Comparison of ENCODE assay signal across 8 cellular contexts in the genomic region with DNA sequence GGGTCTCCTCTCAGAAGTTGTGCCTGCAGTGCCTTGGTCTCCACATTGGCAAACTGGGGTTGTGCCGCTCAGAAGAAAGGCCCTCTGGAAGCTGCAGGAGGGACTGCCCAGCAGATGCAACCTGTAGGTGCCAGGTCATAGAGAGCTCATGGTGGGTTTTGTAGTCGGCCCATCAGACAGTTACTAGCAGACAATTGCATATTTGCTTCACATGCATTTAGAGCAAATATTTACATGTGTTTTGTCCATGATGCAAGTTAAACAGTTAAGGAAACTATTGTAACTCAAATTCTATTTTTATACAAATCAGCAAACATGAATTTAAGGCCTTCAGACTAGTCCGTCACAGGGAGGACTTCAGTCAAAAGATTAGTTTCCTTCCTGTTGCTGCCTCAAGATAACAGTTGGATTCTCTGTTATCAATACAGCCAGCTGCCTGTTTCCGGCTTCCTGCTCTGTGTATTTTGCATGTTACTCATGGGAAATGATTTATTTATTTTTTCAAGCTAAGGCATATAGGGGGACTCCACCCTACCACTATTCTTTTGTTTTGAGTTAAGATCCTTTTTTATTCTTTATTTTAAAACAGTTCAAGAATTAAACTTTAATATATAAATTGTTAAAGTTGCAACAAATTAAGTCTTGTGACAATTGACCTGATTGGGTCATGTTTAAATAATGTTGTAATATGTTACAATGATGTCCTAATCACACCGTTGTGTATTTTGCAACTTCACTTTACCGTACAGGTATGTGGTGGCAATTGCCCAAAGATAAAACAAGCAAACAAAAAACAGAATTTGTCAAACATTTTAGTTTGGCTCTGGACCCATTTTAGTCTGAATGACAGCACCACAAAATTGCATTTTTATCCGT.
DNase-seq lines count a peak whose midpoint lies in the region; ATAC-seq lines count a peak whose summit lies in the region.

No MANE protein-coding gene starts in this region.

- no peaks in the 10 kb centered on the region for H3K9me3 Mint-ChIP-seq in activated naive CD4-positive, alpha-beta T cell treated with anti-CD3 and anti-CD28 coated beads, Interleukin-2, amount 10 ng/mL, durations not matched to agents 7 days and 5 days

- no peaks in the 10 kb centered on the region for H3K27me3 Mint-ChIP-seq in activated naive CD4-positive, alpha-beta T cell treated with anti-CD3 and anti-CD28 coated beads, Interleukin-2, amount 10 ng/mL, durations not matched to agents 7 days and 5 days

- H3K4me3 Mint-ChIP-seq in activated naive CD4-positive, alpha-beta T cell treated with anti-CD3 and anti-CD28 coated beads, Interleukin-2, amount 10 ng/mL, durations not matched to agents 7 days and 5 days: peak overlapping the region; percentile 64

- CTCF ChIA-PET in activated naive CD4-positive, alpha-beta T cell treated with anti-CD3 and anti-CD28 coated beads, Interleukin-2, amount 10 ng/mL, durations not matched to agents 7 days and 5 days (lab: Charles Lee): interaction anchor here (0.9 to 1.9 kb wide), 2 partner anchors 16 to 66 kb away, joined by 4 to 5 read pairs; no protein-coding TSS in a partner anchor

- peak overlapping the region; percentile 97 for H3K27ac Mint-ChIP-seq in activated naive CD4-positive, alpha-beta T cell treated with anti-CD3 and anti-CD28 coated beads, Interleukin-2, amount 10 ng/mL, durations not matched to agents 7 days and 5 days

- ATAC-seq in GM18907 (IDR thresholded peaks at IDR 0.05; ENCODE audit: unreplicated experiment): peak; percentile 49
- peak; percentile 51 for ATAC-seq in HG03175 (IDR thresholded peaks at IDR 0.05; ENCODE audit: unreplicated experiment)
- peak; percentile 68 for ATAC-seq in left lobe of liver

- peak; percentile 66 for DNase-seq in activated naive CD4-positive, alpha-beta T cell treated with anti-CD3 and anti-CD28 coated beads, Interleukin-2, amount 10 ng/mL, durations not matched to agents 7 days and 5 days
- DNase-seq in left lobe of liver (ENCODE audit: low spot score) (no peak), NCI-H82 (lab: John Stamatoyannopoulos, UW) (no peak), RKO (ENCODE audit: low spot score) (no peak), 8988T (no peak), iPS-NIHi7 (ENCODE audit: extremely low spot score) (no peak)

- peaks cover 37% of the 10 kb centered on the region for H3K36me3 Mint-ChIP-seq in activated naive CD4-positive, alpha-beta T cell treated with anti-CD3 and anti-CD28 coated beads, Interleukin-2, amount 10 ng/mL, durations not matched to agents 7 days and 5 days

- peaks cover 90% of the 10 kb centered on the region for H3K4me1 Mint-ChIP-seq in activated naive CD4-positive, alpha-beta T cell treated with anti-CD3 and anti-CD28 coated beads, Interleukin-2, amount 10 ng/mL, durations not matched to agents 7 days and 5 days
